In genomic region chr2:53312721-53313120, GRCh38 we compare ENCODE assay signal across 10 cellular contexts.
"Had no signal": no experiment of that assay in that cellular context is flagged by ENCODE, and none has a peak within 500 bp of the region (broad histone marks: within the 10 kb centered on the region; RNA-seq: fewer than 3 reads in every experiment).

No MANE protein-coding gene starts in this region.

- H3K4me1 Mint-ChIP-seq: activated naive CD8-positive, alpha-beta T cell treated with anti-CD3 and anti-CD28 coated beads, Interleukin-2, amount 50 U/mL, for 24 hours; immature natural killer cell had no signal

- H3K27ac Mint-ChIP-seq: activated CD4-positive, alpha-beta memory T cell treated with anti-CD3 and anti-CD28 coated beads for 36 hours; activated naive CD8-positive, alpha-beta T cell treated with anti-CD3 and anti-CD28 coated beads, Interleukin-2, amount 50 U/mL, for 24 hours; immature natural killer cell; stimulated activated naive CD8-positive, alpha-beta T cell treated with anti-CD3 and anti-CD28 coated beads, Interleukin-15, Interleukin-2, amounts not matched to agents 100 ng/mL and 50 ng/mL, for 24 hours had no signal

- H3K36me3 Mint-ChIP-seq: activated CD4-positive, alpha-beta memory T cell treated with anti-CD3 and anti-CD28 coated beads for 36 hours; immature natural killer cell had no signal

- ATAC-seq: activated naive CD8-positive, alpha-beta T cell treated with anti-CD3 and anti-CD28 coated beads, Interleukin-2, amount 50 U/mL, for 24 hours; left colon had no signal

- H3K4me3 Mint-ChIP-seq: activated CD4-positive, alpha-beta memory T cell treated with anti-CD3 and anti-CD28 coated beads for 36 hours; activated naive CD8-positive, alpha-beta T cell treated with anti-CD3 and anti-CD28 coated beads, Interleukin-2, amount 50 U/mL, for 24 hours; immature natural killer cell; stimulated activated naive CD8-positive, alpha-beta T cell treated with anti-CD3 and anti-CD28 coated beads, Interleukin-15, Interleukin-2, amounts not matched to agents 100 ng/mL and 50 ng/mL, for 24 hours had no signal

- H3K27me3 Mint-ChIP-seq: activated CD4-positive, alpha-beta memory T cell treated with anti-CD3 and anti-CD28 coated beads for 36 hours; activated naive CD8-positive, alpha-beta T cell treated with anti-CD3 and anti-CD28 coated beads, Interleukin-2, amount 50 U/mL, for 24 hours had no signal

- DNase-seq: activated CD4-positive, alpha-beta memory T cell treated with anti-CD3 and anti-CD28 coated beads for 36 hours; activated CD4-positive, alpha-beta T cell treated with anti-CD3 and anti-CD28 coated beads for 1 hour; activated naive CD8-positive, alpha-beta T cell treated with anti-CD3 and anti-CD28 coated beads, Interleukin-2, amount 50 U/mL, for 24 hours; activated T-cell treated with anti-CD3 and anti-CD28 coated beads, Interleukin-2, amount 50 U/mL, for 48 hours; effector memory CD4-positive, alpha-beta T cell; immature natural killer cell; left colon; stimulated activated CD4-positive, alpha-beta T cell treated with anti-CD3 and anti-CD28 coated beads, Interleukin-4, amount 100 ng/mL, for 24 hours; T-helper 9 cell had no signal

- H3K9me3 Mint-ChIP-seq: activated CD4-positive, alpha-beta memory T cell treated with anti-CD3 and anti-CD28 coated beads for 36 hours; activated naive CD8-positive, alpha-beta T cell treated with anti-CD3 and anti-CD28 coated beads, Interleukin-2, amount 50 U/mL, for 24 hours; stimulated activated naive CD8-positive, alpha-beta T cell treated with anti-CD3 and anti-CD28 coated beads, Interleukin-15, Interleukin-2, amounts not matched to agents 100 ng/mL and 50 ng/mL, for 24 hours had no signal
